Comparison of ENCODE assay signal across 29 cellular contexts in the genomic region with DNA sequence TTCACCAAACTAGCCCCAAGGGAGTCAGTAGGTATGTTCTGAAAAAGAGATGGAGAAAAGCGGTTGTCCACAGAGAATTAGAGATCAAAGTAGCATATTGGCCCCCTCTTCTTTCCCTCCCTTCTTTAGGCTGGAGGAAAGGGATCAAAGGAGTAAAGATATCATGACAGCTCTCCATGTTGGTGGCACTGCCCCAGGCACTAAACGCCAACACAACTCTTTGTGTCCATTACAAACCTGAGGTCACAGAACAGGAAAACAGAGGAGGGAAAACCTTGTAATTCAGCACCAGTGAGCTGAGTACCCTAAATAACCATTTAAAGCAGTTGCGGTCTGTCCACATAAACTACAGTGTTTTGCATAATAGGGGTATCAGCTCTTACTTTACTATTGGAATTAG.
"Had no signal": no experiment of that assay in that cellular context is flagged by ENCODE, and none has a peak within 500 bp of the region (broad histone marks: within the 10 kb centered on the region; RNA-seq: fewer than 3 reads in every experiment).

No MANE protein-coding gene starts in this region.

- DNase-seq: activated B cell treated with CpG ODN at 0.5 μM for 24 hours; activated CD4-positive, alpha-beta memory T cell treated with anti-CD3 and anti-CD28 coated beads for 36 hours; activated CD4-positive, alpha-beta T cell treated with anti-CD3 and anti-CD28 coated beads for 4 hours; activated CD4-positive, alpha-beta T cell treated with anti-CD3 and anti-CD28 coated beads, Interleukin-2, amount 10 ng/mL, durations not matched to agents 24 days and 14 days; activated CD4-positive, alpha-beta T cell treated with anti-CD3 and anti-CD28 coated beads, Interleukin-2, amount 50 U/mL, for 1 hour; activated CD4-positive, alpha-beta T cell treated with anti-CD3 and anti-CD28 coated beads, Interleukin-2, amount 50 U/mL, for 4 hours; activated CD4-positive, CD25-positive, alpha-beta regulatory T cell treated with anti-CD3 and anti-CD28 coated beads, Interleukin-2, amount 50 U/mL, for 72 hours; activated CD8-positive, alpha-beta memory T cell treated with anti-CD3 and anti-CD28 coated beads, Interleukin-2, amount 50 U/mL, for 4 hours; activated CD8-positive, alpha-beta T cell treated with anti-CD3 and anti-CD28 coated beads for 36 hours; activated effector memory CD4-positive, alpha-beta T cell treated with anti-CD3 and anti-CD28 coated beads, Interleukin-2, amount 50 U/mL, for 16 hours; activated gamma-delta T cell treated with Interleukin-2 at 50 U/mL for 16 hours; activated naive CD4-positive, alpha-beta T cell; activated naive CD4-positive, alpha-beta T cell treated with anti-CD3 and anti-CD28 coated beads for 36 hours; activated naive CD4-positive, alpha-beta T cell treated with anti-CD3 and anti-CD28 coated beads, Interleukin-2, amount 50 U/mL, for 16 hours; activated naive CD8-positive, alpha-beta T cell treated with anti-CD3 and anti-CD28 coated beads for 36 hours; activated T-cell treated with anti-CD3 and anti-CD28 coated beads for 4 hours; activated T-cell treated with anti-CD3 and anti-CD28 coated beads, Interleukin-2, amount 50 U/mL, for 1 hour; activated T-cell treated with anti-CD3 and anti-CD28 coated beads, Interleukin-2, amount 50 U/mL, for 4 hours; activated T-cell treated with anti-CD3 and anti-CD28 coated beads, Interleukin-2, amount 50 U/mL, for 72 hours; adrenal gland; amniotic stem cell; aorta; body of pancreas; brain microvascular endothelial cell; central memory CD4-positive, alpha-beta T cell; T-helper 2 cell; T-helper 9 cell had no signal

- ATAC-seq: activated CD8-positive, alpha-beta T cell treated with anti-CD3 and anti-CD28 coated beads for 36 hours; activated naive CD4-positive, alpha-beta T cell treated with anti-CD3 and anti-CD28 coated beads, Interleukin-2, amount 50 U/mL, for 72 hours; activated T-cell treated with anti-CD3 and anti-CD28 coated beads, Interleukin-2, amount 50 U/mL, for 4 hours; activated T-cell treated with anti-CD3 and anti-CD28 coated beads, Interleukin-2, amount 50 U/mL, for 72 hours; activated T-helper 17 cell treated with anti-CD3 and anti-CD28 coated beads, Interleukin-2, amount 50 U/mL, for 72 hours; body of pancreas had no signal
